ENCODE assay signal across 20 cellular contexts in genomic region chr12:110656071-110656655, GRCh38.
"Had no signal": no experiment of that assay in that cellular context is flagged by ENCODE, and none has a peak within 500 bp of the region (broad histone marks: within the 10 kb centered on the region; RNA-seq: fewer than 3 reads in every experiment).

No MANE protein-coding gene starts in this region.

- H3K27me3 Mint-ChIP-seq: activated CD4-positive, alpha-beta memory T cell treated with anti-CD3 and anti-CD28 coated beads, Interleukin-2, amount 10 ng/mL, durations not matched to agents 7 days and 5 days; activated CD8-positive, alpha-beta memory T cell treated with anti-CD3 and anti-CD28 coated beads, Interleukin-2, amount 10 ng/mL, durations not matched to agents 7 days and 5 days; activated naive CD8-positive, alpha-beta T cell treated with anti-CD3 and anti-CD28 coated beads, Interleukin-2, amount 10 ng/mL, durations not matched to agents 7 days and 5 days had no signal

- H3K79me2 ChIP-seq: hepatocyte had no signal

- H3K27ac ChIP-seq: hepatocyte, lower lobe of right lung, tibial artery, vagina, VCaP had no signal

- H3K9me3 Mint-ChIP-seq: activated CD4-positive, alpha-beta memory T cell treated with anti-CD3 and anti-CD28 coated beads, Interleukin-2, amount 10 ng/mL, durations not matched to agents 7 days and 5 days; activated naive CD8-positive, alpha-beta T cell treated with anti-CD3 and anti-CD28 coated beads, Interleukin-2, amount 10 ng/mL, durations not matched to agents 7 days and 5 days; activated T-helper 2 cell treated with anti-CD3 and anti-CD28 coated beads, Interferon-gamma antibody, Interleukin-2, Interleukin-4, amounts not matched to agents 10 μg/mL and 5 μg/mL and 100 μg/mL, durations not matched to agents 14 hours and 24 hours and 36 hours; mesothelial cell of epicardium; nephron had no signal

- H3K4me1 Mint-ChIP-seq: mesothelial cell of epicardium, T-helper 17 cell had no signal

- H3K4me3 ChIP-seq: dorsolateral prefrontal cortex, hepatocyte, lower lobe of right lung, tibial artery, vagina had no signal

- H3K36me3 ChIP-seq: vagina had no signal

- H3K4me3 Mint-ChIP-seq: activated CD4-positive, alpha-beta memory T cell treated with anti-CD3 and anti-CD28 coated beads, Interleukin-2, amount 10 ng/mL, durations not matched to agents 7 days and 5 days; activated CD8-positive, alpha-beta memory T cell treated with anti-CD3 and anti-CD28 coated beads, Interleukin-2, amount 10 ng/mL, durations not matched to agents 7 days and 5 days; activated naive CD8-positive, alpha-beta T cell treated with anti-CD3 and anti-CD28 coated beads, Interleukin-2, amount 10 ng/mL, durations not matched to agents 7 days and 5 days; mesothelial cell of epicardium; nephron; T-helper 17 cell had no signal

- DNase-seq: activated CD4-positive, alpha-beta memory T cell treated with anti-CD3 and anti-CD28 coated beads, Interleukin-2, amount 10 ng/mL, durations not matched to agents 7 days and 5 days; activated CD8-positive, alpha-beta memory T cell treated with anti-CD3 and anti-CD28 coated beads, Interleukin-2, amount 10 ng/mL, durations not matched to agents 7 days and 5 days; activated naive CD4-positive, alpha-beta T cell treated with Interleukin-2 at 50 U/mL for 16 hours; activated naive CD8-positive, alpha-beta T cell treated with anti-CD3 and anti-CD28 coated beads, Interleukin-2, amount 10 ng/mL, durations not matched to agents 7 days and 5 days; amygdala; caudate nucleus; dorsolateral prefrontal cortex; islet precursor cell; lower lobe of right lung; occipital lobe; posterior cingulate gyrus; stimulated activated naive CD4-positive, alpha-beta T cell treated with Interleukin-2 at 50 U/mL for 16 hours; T-helper 17 cell; tibial artery had no signal

- H3K27me3 ChIP-seq: dorsolateral prefrontal cortex, hepatocyte, tibial artery, vagina had no signal

- H2AFZ ChIP-seq: hepatocyte had no signal

- H3K4me2 ChIP-seq: hepatocyte had no signal

- H3K27ac Mint-ChIP-seq: activated CD4-positive, alpha-beta memory T cell treated with anti-CD3 and anti-CD28 coated beads, Interleukin-2, amount 10 ng/mL, durations not matched to agents 7 days and 5 days; activated CD8-positive, alpha-beta memory T cell treated with anti-CD3 and anti-CD28 coated beads, Interleukin-2, amount 10 ng/mL, durations not matched to agents 7 days and 5 days; activated naive CD8-positive, alpha-beta T cell treated with anti-CD3 and anti-CD28 coated beads, Interleukin-2, amount 10 ng/mL, durations not matched to agents 7 days and 5 days; activated T-helper 2 cell treated with anti-CD3 and anti-CD28 coated beads, Interferon-gamma antibody, Interleukin-2, Interleukin-4, amounts not matched to agents 10 μg/mL and 5 μg/mL and 100 μg/mL, durations not matched to agents 14 hours and 24 hours and 36 hours; mesothelial cell of epicardium; T-helper 17 cell had no signal

- ATAC-seq: activated CD8-positive, alpha-beta memory T cell treated with anti-CD3 and anti-CD28 coated beads, Interleukin-2, amount 10 ng/mL, durations not matched to agents 7 days and 5 days; lower lobe of right lung; T-helper 17 cell had no signal

- H3K9me3 ChIP-seq: lower lobe of right lung, tibial artery, vagina had no signal

- H3K4me1 ChIP-seq: lower lobe of right lung, tibial artery, vagina had no signal
